Comparison of ENCODE assay signal across 33 cellular contexts in the genomic region with DNA sequence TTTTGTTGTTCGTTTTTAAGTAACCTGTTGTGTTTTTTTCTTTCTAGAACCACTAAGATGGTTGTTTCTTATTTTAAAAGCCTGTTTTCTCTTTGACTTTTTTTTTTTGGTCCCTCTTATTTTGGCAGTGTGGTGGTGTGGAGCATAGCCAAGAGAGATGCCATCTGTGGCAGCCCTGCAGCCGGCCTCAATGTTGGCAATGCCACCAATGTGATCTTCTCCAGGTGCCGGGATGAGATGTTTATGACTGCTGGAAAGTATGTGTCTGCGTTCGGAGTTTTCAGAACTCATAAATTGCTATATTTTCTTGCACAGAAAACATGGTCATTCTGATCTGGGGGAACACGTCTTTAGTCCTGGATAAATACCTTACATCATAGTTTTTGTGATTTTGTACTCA. TPM values are rescaled to one million over a fixed set of nuclear protein-coding genes. Genes with fewer than 3 reads are reported as not detected.
"Had no signal": no experiment of that assay in that cellular context is flagged by ENCODE, and none has a peak within 500 bp of the region (broad histone marks: within the 10 kb centered on the region; RNA-seq: fewer than 3 reads in every experiment).

No MANE protein-coding gene starts in this region.

- H3K4me1 Mint-ChIP-seq: activated B cell treated with CpG ODN at 0.5 μM for 24 hours; activated CD4-positive, alpha-beta memory T cell treated with anti-CD3 and anti-CD28 coated beads, Interleukin-2, amount 10 ng/mL, durations not matched to agents 7 days and 5 days; activated CD4-positive, alpha-beta T cell treated with anti-CD3 and anti-CD28 coated beads for 36 hours; activated CD4-positive, alpha-beta T cell treated with anti-CD3 and anti-CD28 coated beads, Interleukin-2, amount 10 ng/mL, durations not matched to agents 24 days and 14 days; activated naive CD4-positive, alpha-beta T cell treated with anti-CD3 and anti-CD28 coated beads, Interleukin-2, amount 10 ng/mL, durations not matched to agents 7 days and 5 days; central memory CD8-positive, alpha-beta T cell; endodermal cell had no signal

- H3K27ac Mint-ChIP-seq: activated B cell treated with CpG ODN at 0.5 μM for 24 hours; activated CD4-positive, alpha-beta memory T cell treated with anti-CD3 and anti-CD28 coated beads, Interleukin-2, amount 10 ng/mL, durations not matched to agents 7 days and 5 days; activated CD4-positive, alpha-beta T cell treated with anti-CD3 and anti-CD28 coated beads for 36 hours; activated CD4-positive, alpha-beta T cell treated with anti-CD3 and anti-CD28 coated beads, Interleukin-2, amount 10 ng/mL, durations not matched to agents 24 days and 14 days; activated naive CD4-positive, alpha-beta T cell treated with anti-CD3 and anti-CD28 coated beads, Interleukin-2, amount 10 ng/mL, durations not matched to agents 7 days and 5 days; activated naive CD4-positive, alpha-beta T cell treated with anti-CD3 and anti-CD28 coated beads, Interleukin-2, amount 50 U/mL, for 72 hours; activated T-cell treated with anti-CD3 and anti-CD28 coated beads, Interleukin-2, amount 50 U/mL, for 24 hours; activated T-cell treated with anti-CD3 and anti-CD28 coated beads, Interleukin-2, amount 50 U/mL, for 72 hours; dendritic cell treated with granulocyte-macrophage colony-stimulating factor and Interleukin-4, amounts not matched to agents 40 ng/mL and 50 ng/mL, for 4 days; endodermal cell; T-helper 17 cell; T-helper 2 cell treated with Interferon-gamma antibody and Interleukin-4, amounts not matched to agents 5 μg/mL and 100 μg/mL, for 36 hours had no signal

- H3K36me3 Mint-ChIP-seq: activated naive CD4-positive, alpha-beta T cell treated with anti-CD3 and anti-CD28 coated beads, Interleukin-2, amount 10 ng/mL, durations not matched to agents 7 days and 5 days; activated naive CD4-positive, alpha-beta T cell treated with anti-CD3 and anti-CD28 coated beads, Interleukin-2, amount 50 U/mL, for 72 hours had no signal

- H3K9me3 Mint-ChIP-seq: activated B cell treated with CpG ODN at 0.5 μM for 24 hours; activated CD4-positive, alpha-beta memory T cell treated with anti-CD3 and anti-CD28 coated beads, Interleukin-2, amount 10 ng/mL, durations not matched to agents 7 days and 5 days; activated CD4-positive, alpha-beta T cell treated with anti-CD3 and anti-CD28 coated beads, Interleukin-2, amount 10 ng/mL, durations not matched to agents 24 days and 14 days; activated naive CD4-positive, alpha-beta T cell treated with anti-CD3 and anti-CD28 coated beads, Interleukin-2, amount 10 ng/mL, durations not matched to agents 7 days and 5 days; activated naive CD4-positive, alpha-beta T cell treated with anti-CD3 and anti-CD28 coated beads, Interleukin-2, amount 50 U/mL, for 72 hours; activated T-cell treated with anti-CD3 and anti-CD28 coated beads, Interleukin-2, amount 50 U/mL, for 24 hours; activated T-cell treated with anti-CD3 and anti-CD28 coated beads, Interleukin-2, amount 50 U/mL, for 72 hours; central memory CD8-positive, alpha-beta T cell; dendritic cell treated with granulocyte-macrophage colony-stimulating factor and Interleukin-4, amounts not matched to agents 40 ng/mL and 50 ng/mL, for 4 days; endodermal cell; T-helper 2 cell treated with Interferon-gamma antibody and Interleukin-4, amounts not matched to agents 5 μg/mL and 100 μg/mL, for 36 hours had no signal

- DNase-seq: activated B cell treated with CpG ODN at 0.5 μM for 24 hours; activated CD4-positive, alpha-beta memory T cell treated with anti-CD3 and anti-CD28 coated beads, Interleukin-2, amount 10 ng/mL, durations not matched to agents 7 days and 5 days; activated CD4-positive, alpha-beta T cell treated with anti-CD3 and anti-CD28 coated beads for 36 hours; activated CD4-positive, alpha-beta T cell treated with anti-CD3 and anti-CD28 coated beads, Interleukin-2, amount 10 ng/mL, durations not matched to agents 24 days and 14 days; activated CD8-positive, alpha-beta memory T cell treated with anti-CD3 and anti-CD28 coated beads, Interleukin-2, amount 50 U/mL, for 48 hours; activated gamma-delta T cell; activated naive CD4-positive, alpha-beta T cell; activated naive CD4-positive, alpha-beta T cell treated with anti-CD3 and anti-CD28 coated beads, Interleukin-2, amount 10 ng/mL, durations not matched to agents 7 days and 5 days; activated T-cell treated with anti-CD3 and anti-CD28 coated beads for 4 hours; activated T-cell treated with anti-CD3 and anti-CD28 coated beads, Interleukin-2, amount 50 U/mL, for 24 hours; activated T-cell treated with anti-CD3 and anti-CD28 coated beads, Interleukin-2, amount 50 U/mL, for 72 hours; amniotic stem cell; brain microvascular endothelial cell; colonic mucosa; effector memory CD4-positive, alpha-beta T cell; endodermal cell; foreskin keratinocyte; gastrocnemius medialis; glutamatergic neuron; heart left ventricle; T-helper 1 cell; T-helper 17 cell; T1000; WERI-Rb-1 had no signal

- H3K4me3 Mint-ChIP-seq: activated B cell treated with CpG ODN at 0.5 μM for 24 hours; activated CD4-positive, alpha-beta memory T cell treated with anti-CD3 and anti-CD28 coated beads, Interleukin-2, amount 10 ng/mL, durations not matched to agents 7 days and 5 days; activated CD4-positive, alpha-beta T cell treated with anti-CD3 and anti-CD28 coated beads for 36 hours; activated CD4-positive, alpha-beta T cell treated with anti-CD3 and anti-CD28 coated beads, Interleukin-2, amount 10 ng/mL, durations not matched to agents 24 days and 14 days; activated naive CD4-positive, alpha-beta T cell treated with anti-CD3 and anti-CD28 coated beads, Interleukin-2, amount 10 ng/mL, durations not matched to agents 7 days and 5 days; activated T-cell treated with anti-CD3 and anti-CD28 coated beads, Interleukin-2, amount 50 U/mL, for 24 hours; activated T-cell treated with anti-CD3 and anti-CD28 coated beads, Interleukin-2, amount 50 U/mL, for 72 hours; central memory CD8-positive, alpha-beta T cell; dendritic cell treated with granulocyte-macrophage colony-stimulating factor and Interleukin-4, amounts not matched to agents 40 ng/mL and 50 ng/mL, for 4 days; endodermal cell; T-helper 17 cell; T-helper 2 cell treated with Interferon-gamma antibody and Interleukin-4, amounts not matched to agents 5 μg/mL and 100 μg/mL, for 36 hours had no signal

- H3K27me3 Mint-ChIP-seq: activated CD4-positive, alpha-beta T cell treated with anti-CD3 and anti-CD28 coated beads, Interleukin-2, amount 10 ng/mL, durations not matched to agents 24 days and 14 days had no signal

RNA-seq across cellular contexts. Expression of a gene that starts 17.6 kb away (rescaled TPM):
- total RNA-seq: activated B cell treated with CpG ODN at 0.5 μM for 24 hours; activated CD4-positive, alpha-beta memory T cell treated with anti-CD3 and anti-CD28 coated beads, Interleukin-2, amount 10 ng/mL, durations not matched to agents 7 days and 5 days; activated CD4-positive, alpha-beta T cell treated with anti-CD3 and anti-CD28 coated beads for 36 hours; activated CD4-positive, alpha-beta T cell treated with anti-CD3 and anti-CD28 coated beads, Interleukin-2, amount 10 ng/mL, durations not matched to agents 24 days and 14 days; activated naive CD4-positive, alpha-beta T cell treated with anti-CD3 and anti-CD28 coated beads, Interleukin-2, amount 50 U/mL, for 72 hours; astrocyte; bronchial epithelial cell; cardiac septum; colonic mucosa; epithelial cell of proximal tubule; esophagus mucosa; foreskin keratinocyte; gastrocnemius medialis; T-helper 17 cell had no signal

RNA-seq across cellular contexts. Expression of a gene that starts 51.3 kb away (rescaled TPM):
- total RNA-seq: cardiac septum had no signal
